14 cellular contexts compared by ENCODE assay signal in the genomic region with DNA sequence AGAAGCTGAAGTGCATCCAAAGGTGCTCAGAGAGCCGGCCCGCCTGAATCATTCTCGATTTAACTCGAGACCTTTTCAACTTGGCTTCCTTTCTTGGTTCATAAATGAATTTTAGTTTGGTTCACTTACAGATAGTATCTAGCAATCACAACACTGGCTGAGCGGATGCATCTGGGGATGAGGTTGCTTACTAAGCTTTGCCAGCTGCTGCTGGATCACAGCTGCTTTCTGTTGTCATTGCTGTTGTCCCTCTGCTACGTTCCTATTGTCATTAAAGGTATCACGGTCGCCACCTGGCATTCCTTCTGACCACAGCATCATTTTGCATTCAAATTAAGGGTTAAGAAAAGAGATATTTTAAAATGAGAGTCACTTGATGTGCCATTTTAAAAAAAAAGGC.
A peak's percentile ranks its signal among the peaks of the same experiment; 100 is the strongest.
DNase-seq lines count a peak whose midpoint lies in the region; ATAC-seq, FAIRE-seq and TF ChIP-seq lines count a peak whose summit lies in the region.
"Had no signal": no experiment of that assay in that cellular context is flagged by ENCODE, and none has a peak within 500 bp of the region (broad histone marks: within the 10 kb centered on the region; RNA-seq: fewer than 3 reads in every experiment).

No MANE protein-coding gene starts in this region.

- CTCF ChIA-PET in CD4-positive, alpha-beta memory T cell (lab: Charles Lee; ENCODE audit: partially characterized antibody) = interaction anchor here (0.6 to 1.4 kb wide), 3 partner anchors 9 to 186 kb away, joined by 4 to 6 read pairs (median 6); no protein-coding TSS in a partner anchor

- H3K4me2 ChIP-seq in DND-41 (ENCODE audit: insufficient read depth, low read length) = no peak overlapping the region
- H3K4me2 ChIP-seq: hepatocyte had no signal

- POLR2A ChIA-PET in CD4-positive, alpha-beta memory T cell (lab: Charles Lee; ENCODE audit: partially characterized antibody) = interaction anchor here (0.9 to 8.5 kb wide), 7 partner anchors 9 to 210 kb away, joined by 4 to 60 read pairs (median 6); partner anchors contain the start of genes NFKB1 and UBE2D3

- peak overlapping the region; percentile 19 for H3K27ac ChIP-seq in CD4-positive, alpha-beta memory T cell (ENCODE audit: low read depth, low read length)
- no peak overlapping the region for H3K27ac ChIP-seq in DND-41 (ENCODE audit: low read length)
- H3K27ac ChIP-seq in dorsolateral prefrontal cortex = peak overlapping the region in 35 of 59 donors; percentile 0 to 79 (median 45)
- H3K27ac ChIP-seq in pancreas = no peak overlapping the region
- H3K27ac ChIP-seq: hepatocyte, right atrium auricular region, suprapubic skin had no signal

- TF ChIP-seq CTCF in DND-41 (IDR thresholded peaks at IDR 0.05; ENCODE audit: borderline replicate concordance, extremely low read depth, low read length, poor library complexity, severe bottlenecking) = no peak
- TF ChIP-seq CTCF in dorsolateral prefrontal cortex (IDR thresholded peaks at IDR 0.05 in 54 of 56, conservative IDR thresholded peaks at IDR 0.05 in 2 of 56; ENCODE audit: low read depth in 1 of 56, partially characterized antibody in 56 of 56) = no peak
- no peak for TF ChIP-seq CTCF in pancreas (IDR thresholded peaks at IDR 0.05)

- H3K9ac ChIP-seq in DND-41 (ENCODE audit: low read depth, low read length) = no peak overlapping the region

- H4K20me1 ChIP-seq in DND-41 (ENCODE audit: insufficient read depth, low read length) = no peaks in the 10 kb centered on the region

- intact Hi-C loops in CD4-positive, alpha-beta memory T cell (cut with micrococcal nuclease) = no loop called here
- intact Hi-C loops in dorsolateral prefrontal cortex (cut with DNase I) (no loop called here), pancreas (cut with DNase I) (loop anchor here in 2 of 3 donors (10.0 kb wide), 2 partner anchors 162 to 468 kb away; no protein-coding TSS in a partner anchor)

- peak overlapping the region; percentile 74 to 94 (median 81) for H3K27ac Mint-ChIP-seq in CD4-positive, alpha-beta memory T cell

- no peaks in the 10 kb centered on the region for H3K79me2 ChIP-seq in DND-41 (ENCODE audit: insufficient read depth, low read length)
- H3K79me2 ChIP-seq: hepatocyte had no signal

- DNase-seq in CD4-positive, alpha-beta memory T cell = peak in 4 of 5 donors; percentile 19 to 61 (median 38)
- DNase-seq in DND-41 (peak; percentile 35), SHP77 treated with DMSO at 0.1 percent for 48 hours (lab: John Stamatoyannopoulos, UW) (peak; percentile 55), dorsolateral prefrontal cortex (no peak), NK-92 (lab: John Stamatoyannopoulos, UW; ENCODE audit: unreplicated experiment) (no peak), retina (no peak), pancreas (no peak)
- DNase-seq: activated CD8-positive, alpha-beta memory T cell treated with anti-CD3 and anti-CD28 coated beads for 24 hours; midbrain; NCI-H446 had no signal

- H3K36me3 Mint-ChIP-seq in CD4-positive, alpha-beta memory T cell = peaks cover 52 to 55% of the 10 kb centered on the region in 2 donors

- peak overlapping the region in 7 of 8 donors; percentile 8 to 75 (median 41) for H3K4me3 Mint-ChIP-seq in CD4-positive, alpha-beta memory T cell

- no peak overlapping the region for H3K4me3 ChIP-seq in CD4-positive, alpha-beta memory T cell (ENCODE audit: low read length in 2 of 2)
- H3K4me3 ChIP-seq in DND-41 (ENCODE audit: low read depth in 1 of 2, low read length in 2 of 2) = no peak overlapping the region
- no peak overlapping the region for H3K4me3 ChIP-seq in dorsolateral prefrontal cortex
- H3K4me3 ChIP-seq in pancreas = no peak overlapping the region
- H3K4me3 ChIP-seq: hepatocyte, right atrium auricular region, suprapubic skin had no signal

- H3K9me3 ChIP-seq in CD4-positive, alpha-beta memory T cell (ENCODE audit: control insufficient read depth in 1 of 2, low read length in 2 of 2) = no peaks in the 10 kb centered on the region
- H3K9me3 ChIP-seq in DND-41 (ENCODE audit: insufficient read depth, low read length, severe bottlenecking) (no peaks in the 10 kb centered on the region), pancreas (no peaks in the 10 kb centered on the region)
- H3K9me3 ChIP-seq: right atrium auricular region, suprapubic skin had no signal

- no peaks in the 10 kb centered on the region for H3K27me3 Mint-ChIP-seq in CD4-positive, alpha-beta memory T cell

- no peak overlapping the region for H2AFZ ChIP-seq in DND-41 (ENCODE audit: low read depth, low read length)
- H2AFZ ChIP-seq: hepatocyte had no signal

- peaks cover 0 to 1% (median 0%) of the 10 kb centered on the region in 8 donors for H3K9me3 Mint-ChIP-seq in CD4-positive, alpha-beta memory T cell

- H3K36me3 ChIP-seq in CD4-positive, alpha-beta memory T cell (ENCODE audit: insufficient read depth, low read length) = peaks cover 34% of the 10 kb centered on the region
- H3K36me3 ChIP-seq in DND-41 (ENCODE audit: insufficient read depth, low read length) (peaks cover 41% of the 10 kb centered on the region), pancreas (peaks cover 10 to 45% (median 18%) of the 10 kb centered on the region in 3 donors)

- FAIRE-seq in pancreas (lab: Jason Lieb, UNC) = no peak

- H3K4me1 ChIP-seq in CD4-positive, alpha-beta memory T cell (ENCODE audit: insufficient read depth, low read length) = peaks cover 48% of the 10 kb centered on the region
- no peaks in the 10 kb centered on the region for H3K4me1 ChIP-seq in DND-41 (ENCODE audit: insufficient read depth, low read length)
- peaks cover 0 to 17% (median 6%) of the 10 kb centered on the region in 3 donors for H3K4me1 ChIP-seq in pancreas

- H3K4me1 Mint-ChIP-seq in CD4-positive, alpha-beta memory T cell = peaks cover 43 to 75% (median 62%) of the 10 kb centered on the region in 4 donors

- H3K27me3 ChIP-seq in CD4-positive, alpha-beta memory T cell (ENCODE audit: insufficient read depth, low read length) = no peaks in the 10 kb centered on the region
- H3K27me3 ChIP-seq in DND-41 (ENCODE audit: insufficient read depth, low read length, poor library complexity) (no peaks in the 10 kb centered on the region), dorsolateral prefrontal cortex (no peaks in the 10 kb centered on the region), pancreas (no peaks in the 10 kb centered on the region)
- H3K27me3 ChIP-seq: hepatocyte, right atrium auricular region, suprapubic skin had no signal

- ATAC-seq in DND-41 (ENCODE audit: insufficient read depth, low read depth) (peak; percentile 30; the same call in 2 of the 3 replicates), pancreas (no peak), GM21381 (IDR thresholded peaks at IDR 0.05; ENCODE audit: unreplicated experiment) (no peak)

- WGBS in pancreas, 2 donors = 89 to 92% methylated on average over 8 of the region's 8 CpGs

Comparison
In these comparisons a context has a peak if more than half of its experiments do, and no peak if none do; other contexts are left out.
1. DNase-seq: peak in CD4-positive, alpha-beta memory T cell (4 of 5), DND-41 (single experiment) and SHP77 treated with DMSO at 0.1 percent for 48 hours (single experiment); none in dorsolateral prefrontal cortex (0 of 10), NK-92 (single experiment), retina (single experiment) and pancreas (0 of 6).
2. H3K27ac ChIP-seq: peak in CD4-positive, alpha-beta memory T cell (single experiment) and dorsolateral prefrontal cortex (35 of 59); none in DND-41 (single experiment) and pancreas (0 of 4).
3. intact Hi-C loops: an anchor here in pancreas (10.0 kb wide); none called in CD4-positive, alpha-beta memory T cell and dorsolateral prefrontal cortex.